8 cellular contexts compared by ENCODE assay signal in the genomic region with DNA sequence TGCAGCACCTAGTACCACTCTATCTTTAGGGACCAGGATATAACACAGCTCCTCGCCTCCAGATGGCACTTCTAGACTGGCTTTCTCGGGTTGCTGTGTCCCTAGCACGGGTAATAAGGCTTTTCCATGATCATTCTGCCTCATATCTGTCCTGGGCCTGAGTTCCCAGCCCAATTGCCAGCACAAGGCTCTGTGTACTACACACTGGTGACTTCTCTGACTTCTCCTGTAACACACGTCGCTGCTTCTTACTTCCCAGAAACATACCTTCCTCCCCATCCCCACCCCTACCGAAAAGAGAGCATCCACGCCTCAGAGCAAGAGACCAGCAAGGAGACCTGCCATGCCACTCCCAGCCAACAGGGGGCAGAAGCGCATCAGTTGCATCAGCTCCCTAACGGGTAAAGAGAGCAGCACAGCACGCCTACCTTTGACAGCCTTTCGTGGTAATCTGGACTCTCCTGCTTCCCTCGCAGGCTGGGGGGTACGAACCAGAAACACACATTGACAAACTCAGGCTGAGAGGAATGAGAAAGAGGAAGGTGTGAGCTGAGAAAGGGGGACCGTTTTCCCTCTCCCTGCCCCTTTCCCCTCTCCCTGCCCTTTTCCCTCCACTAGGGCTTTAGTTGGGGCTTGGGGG. TPM values are rescaled to one million over a fixed set of nuclear protein-coding genes. Genes with fewer than 3 reads are reported as not detected.
DNase-seq lines count a peak whose midpoint lies in the region; ATAC-seq and TF ChIP-seq lines count a peak whose summit lies in the region.

No MANE protein-coding gene starts in this region.

- no peak for TF ChIP-seq POLR2A in ovary (IDR thresholded peaks at IDR 0.05)

- H3K36me3 ChIP-seq in SJCRH30 (no peaks in the 10 kb centered on the region), ovary (no peaks in the 10 kb centered on the region), tibial artery (peaks cover 0 to 17% (median 0%) of the 10 kb centered on the region in 3 donors)

- TF ChIP-seq EP300 in ovary (IDR thresholded peaks at IDR 0.05): no peak

- peak; percentile 76 to 90 (median 89) for TF ChIP-seq CTCF in ovary (IDR thresholded peaks at IDR 0.05)
- TF ChIP-seq CTCF in tibial artery (IDR thresholded peaks at IDR 0.05): peak; percentile 95 to 97

- H3K27ac ChIP-seq in SJCRH30 (no peak overlapping the region), ovary (no peak overlapping the region), tibial artery (peak overlapping the region; percentile 84 to 90)

- WGBS in ovary, 3 donors: 21 to 26% (median 23%) methylated on average over 14 of the region's 14 CpGs

- H3K27me3 ChIP-seq in SJCRH30: no peaks in the 10 kb centered on the region
- no peaks in the 10 kb centered on the region for H3K27me3 ChIP-seq in ovary
- no peaks in the 10 kb centered on the region for H3K27me3 ChIP-seq in tibial artery

- ATAC-seq in GM21825 (IDR thresholded peaks at IDR 0.05; ENCODE audit: unreplicated experiment): peak; percentile 83

- DNase-seq in D341Med (ENCODE audit: low spot score) (peak; percentile 90), MV-4-11 (lab: John Stamatoyannopoulos, UW) (peak; percentile 74), SJCRH30 (peak; percentile 81 to 89), activated gamma-delta T cell (lab: John Stamatoyannopoulos, UW) (peak; percentile 19), germinal center (ENCODE audit: low spot score) (peak; percentile 89), ovary (peak; percentile 67 to 88 (median 83)), tibial artery (peak; percentile 90 to 93)

- H3K4me3 ChIP-seq in SJCRH30 (no peak overlapping the region), ovary (no peak overlapping the region), tibial artery (no peak overlapping the region)

- intact Hi-C loops in ovary (cut with DNase I): loop anchor here in 2 of 4 donors (5.0 kb wide), 1 partner anchor 38 kb away; no protein-coding TSS in a partner anchor
- intact Hi-C loops in tibial artery (cut with DNase I; ENCODE audit: low total_unique reads): loop anchor here (5.0 kb wide), 2 partner anchors 38 to 82 kb away; a partner anchor contains a TSS

- H3K4me1 ChIP-seq in SJCRH30 (no peaks in the 10 kb centered on the region), ovary (ENCODE audit: insufficient read depth) (no peaks in the 10 kb centered on the region), tibial artery (peaks cover 0 to 56% (median 37%) of the 10 kb centered on the region in 4 donors)

- H3K9me3 ChIP-seq in SJCRH30 (replicated peaks) (no peaks in the 10 kb centered on the region), ovary (no peaks in the 10 kb centered on the region), tibial artery (no peaks in the 10 kb centered on the region)

RNA-seq across cellular contexts. Expression of a gene that starts 21.2 kb away (rescaled TPM):
- 17.4 and 17.8 TPM in 2 replicates for total RNA-seq in SJCRH30 (2014; rRNA removed; shearing (Covaris generic))
- 10 to 100 TPM in 6 of 7 donors, 1 to 10 TPM in 1; 9.7 to 56.9 (median 46.4) TPM for total RNA-seq in ovary
- 10 to 100 TPM; 14.6 to 23.6 TPM for polyA plus RNA-seq in ovary

RNA-seq across cellular contexts. Expression of a gene that starts 21.4 kb away (rescaled TPM):
- 1.7 and 3.3 TPM in 2 replicates for total RNA-seq in SJCRH30 (2014; rRNA removed; shearing (Covaris generic))
- 10 to 100 TPM; 24.4 to 36.0 (median 28.0) TPM for total RNA-seq in ovary
- polyA plus RNA-seq in ovary: 10 to 100 TPM; 19.8 to 29.5 TPM

RNA-seq across cellular contexts. Expression of a gene that starts 47.7 kb away (rescaled TPM):
- total RNA-seq in SJCRH30 (2014; rRNA removed; shearing (Covaris generic)): not detected in 2 replicates
- 1 to 10 TPM in 6 of 7 donors, under 1 TPM in 1; 0.96 to 2.9 (median 1.7) TPM for total RNA-seq in ovary
- polyA plus RNA-seq in ovary: 1 to 10 TPM in 1 of 2 donors, under 1 TPM in 1; 0.45 to 3.1 TPM

RNA-seq across cellular contexts. Expression of a gene that starts 56.0 kb away (rescaled TPM):
- total RNA-seq in SJCRH30 (2014; rRNA removed; shearing (Covaris generic)): not detected in 2 replicates
- total RNA-seq in ovary: under 1 TPM in 3 of 7 donors, not detected in 4; 0.17 to 0.72 (median 0.53) TPM
- polyA plus RNA-seq in ovary: under 1 TPM; 0.07 to 0.28 TPM

Comparison
In these comparisons a context has a peak if more than half of its experiments do, and no peak if none do; other contexts are left out.
1. DNase-seq: peak in every context shown above with its lines; median percentile 92 in tibial artery; 90 in D341Med; 89 in germinal center; 85 in SJCRH30; 83 in ovary; 74 in MV-4-11; 19 in activated gamma-delta T cell.
2. H3K27ac ChIP-seq: peak in tibial artery (2 of 2); none in SJCRH30 (single experiment) and ovary (0 of 2).